ENCODE assay signal across 11 cellular contexts in the genomic region with DNA sequence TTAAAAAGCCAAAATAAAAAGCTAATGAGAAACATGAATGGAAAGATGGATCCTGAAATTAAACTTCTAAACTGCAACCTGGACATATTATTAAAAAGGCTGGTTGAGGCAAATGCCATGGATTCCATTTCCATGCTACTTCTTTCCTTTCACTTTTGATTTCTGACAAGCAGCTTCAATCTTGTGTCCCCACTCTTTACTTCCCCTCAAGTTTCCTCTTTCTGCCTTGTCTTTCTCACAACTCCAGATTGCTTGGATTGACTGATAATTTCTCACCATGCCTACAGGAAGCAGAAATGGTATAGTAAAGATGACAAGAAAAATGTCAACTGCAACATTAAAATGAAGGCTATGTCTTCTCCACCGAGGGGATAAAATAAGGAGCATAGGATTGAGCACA.
"Had no signal": no experiment of that assay in that cellular context is flagged by ENCODE, and none has a peak within 500 bp of the region (broad histone marks: within the 10 kb centered on the region; RNA-seq: fewer than 3 reads in every experiment).

No MANE protein-coding gene starts in this region.

- DNase-seq: activated CD4-positive, alpha-beta T cell treated with anti-CD3 and anti-CD28 coated beads for 48 hours; activated CD8-positive, alpha-beta memory T cell treated with anti-CD3 and anti-CD28 coated beads for 24 hours; activated naive CD4-positive, alpha-beta T cell treated with Interleukin-2 at 50 U/mL for 16 hours; esophagus squamous epithelium; gastrocnemius medialis; kidney; left ventricle myocardium inferior; pancreas; retina had no signal

- ATAC-seq: gastrocnemius medialis, pancreas, WTC11 had no signal

- H3K27ac ChIP-seq: esophagus squamous epithelium, gastrocnemius medialis, left ventricle myocardium inferior, pancreas, vagina had no signal

- H3K9me3 ChIP-seq: esophagus squamous epithelium, gastrocnemius medialis, left ventricle myocardium inferior, pancreas, vagina had no signal

- H3K27me3 ChIP-seq: esophagus squamous epithelium, gastrocnemius medialis, pancreas, vagina had no signal

- H3K36me3 ChIP-seq: esophagus squamous epithelium, gastrocnemius medialis, left ventricle myocardium inferior, pancreas, vagina had no signal

- H3K4me3 ChIP-seq: esophagus squamous epithelium, gastrocnemius medialis, left ventricle myocardium inferior, pancreas, vagina had no signal

- H3K4me1 ChIP-seq: esophagus squamous epithelium, gastrocnemius medialis, left ventricle myocardium inferior, pancreas, vagina had no signal
